ENCODE assay signal across 22 cellular contexts in the genomic region with DNA sequence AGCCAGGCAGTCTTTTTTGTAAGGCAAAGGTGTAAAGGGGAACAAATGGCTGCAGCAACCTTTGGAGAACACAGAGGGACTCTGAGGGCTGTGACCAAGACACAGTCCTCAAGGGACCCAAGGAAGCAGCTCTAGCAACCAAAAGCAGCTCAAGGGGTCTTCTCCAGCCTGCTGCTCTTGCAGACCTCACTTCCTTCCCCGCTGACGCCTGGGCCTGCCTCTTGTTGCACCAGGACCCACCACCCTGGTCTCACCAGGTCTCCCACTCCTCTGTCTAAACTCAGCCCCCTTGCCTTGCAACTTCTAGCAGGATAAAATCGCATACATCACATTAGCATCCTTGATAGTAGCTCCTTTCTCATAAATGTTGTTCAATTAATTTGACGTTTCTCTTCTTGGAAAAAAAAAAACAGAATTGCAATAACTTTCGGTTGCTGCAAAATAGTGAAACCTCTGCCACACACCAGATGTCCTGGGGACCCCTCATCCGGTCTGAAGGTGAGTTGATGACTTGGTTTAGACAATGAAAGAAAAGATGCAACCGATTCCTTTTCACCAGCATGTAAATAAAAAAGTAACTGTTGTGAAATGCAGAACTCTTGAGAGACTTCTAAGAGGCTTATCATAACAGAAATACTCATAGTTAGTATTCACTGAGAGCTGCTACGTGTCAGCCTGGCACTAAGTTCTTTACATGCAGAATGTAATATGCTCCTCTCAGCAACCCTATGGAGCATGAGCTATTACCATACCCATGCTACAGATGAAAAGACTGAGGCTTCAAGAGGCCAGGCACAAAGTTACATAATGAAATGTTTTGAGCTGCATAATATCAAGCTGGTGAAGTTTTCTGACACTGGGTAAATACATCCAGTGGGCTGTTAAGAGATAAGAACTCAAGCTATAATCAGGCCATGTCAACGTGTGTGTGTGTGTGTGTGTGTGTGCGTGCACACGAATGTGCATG. TPM values are rescaled to one million over a fixed set of nuclear protein-coding genes. Genes with fewer than 3 reads are reported as not detected.
"Had no signal": no experiment of that assay in that cellular context is flagged by ENCODE, and none has a peak within 500 bp of the region (broad histone marks: within the 10 kb centered on the region; RNA-seq: fewer than 3 reads in every experiment).

No MANE protein-coding gene starts in this region.

- H3K27me3 Mint-ChIP-seq: type B pancreatic cell had no signal

- H3K9me3 ChIP-seq: esophagus squamous epithelium, left lung, mucosa of descending colon, neutrophil had no signal

- H3K4me3 Mint-ChIP-seq: activated T-cell treated with anti-CD3 and anti-CD28 coated beads, Interleukin-2, amount 50 U/mL, for 24 hours; naive thymus-derived CD8-positive, alpha-beta T cell; T-helper 2 cell treated with Interferon-gamma antibody and Interleukin-4, amounts not matched to agents 5 μg/mL and 100 μg/mL, for 36 hours; type B pancreatic cell had no signal

- H3K36me3 Mint-ChIP-seq: activated naive CD4-positive, alpha-beta T cell treated with anti-CD3 and anti-CD28 coated beads, Interleukin-2, amount 50 U/mL, for 72 hours; naive thymus-derived CD8-positive, alpha-beta T cell; type B pancreatic cell had no signal

- H3K9me3 Mint-ChIP-seq: activated naive CD4-positive, alpha-beta T cell treated with anti-CD3 and anti-CD28 coated beads, Interleukin-2, amount 50 U/mL, for 72 hours; activated T-cell treated with anti-CD3 and anti-CD28 coated beads, Interleukin-2, amount 50 U/mL, for 24 hours; naive thymus-derived CD8-positive, alpha-beta T cell; T-helper 2 cell treated with Interferon-gamma antibody and Interleukin-4, amounts not matched to agents 5 μg/mL and 100 μg/mL, for 36 hours; type B pancreatic cell had no signal

- FAIRE-seq: endothelial cell of umbilical vein, keratinocyte had no signal

- H3K36me3 ChIP-seq: esophagus squamous epithelium, left lung, neutrophil had no signal

- H3K27ac ChIP-seq: esophagus squamous epithelium, left lung, neutrophil had no signal

- H3K27ac Mint-ChIP-seq: activated naive CD4-positive, alpha-beta T cell treated with anti-CD3 and anti-CD28 coated beads, Interleukin-2, amount 50 U/mL, for 72 hours; activated T-cell treated with anti-CD3 and anti-CD28 coated beads, Interleukin-2, amount 50 U/mL, for 24 hours; T-helper 2 cell treated with Interferon-gamma antibody and Interleukin-4, amounts not matched to agents 5 μg/mL and 100 μg/mL, for 36 hours; type B pancreatic cell had no signal

- H3K4me3 ChIP-seq: esophagus squamous epithelium, left lung, mucosa of descending colon had no signal

- DNase-seq: activated CD4-positive, alpha-beta T cell treated with anti-CD3 and anti-CD28 coated beads, Interleukin-2, amount 50 U/mL, for 1 hour; activated CD4-positive, CD25-positive, alpha-beta regulatory T cell; activated effector memory CD4-positive, alpha-beta T cell treated with Interleukin-2 at 50 U/mL for 16 hours; activated T-cell treated with anti-CD3 and anti-CD28 coated beads, Interleukin-2, amount 50 U/mL, for 24 hours; anterior cingulate cortex; effector CD8-positive, alpha-beta T cell; esophagus squamous epithelium; hippocampal formation; naive thymus-derived CD8-positive, alpha-beta T cell; stimulated activated CD4-positive, alpha-beta T cell treated with anti-CD3 and anti-CD28 coated beads, Interleukin-2, amount 100 ng/mL, for 48 hours; stimulated activated naive CD4-positive, alpha-beta T cell; SW 1271 had no signal

- ATAC-seq: left lung; mucosa of descending colon; naive thymus-derived CD8-positive, alpha-beta T cell had no signal

RNA-seq across cellular contexts. Expression of a gene that starts 58.5 kb away (rescaled TPM):
- total RNA-seq: endothelial cell of umbilical vein, esophagus squamous epithelium, fibroblast of villous mesenchyme, glomerular endothelial cell had no signal
- polyA plus RNA-seq: endothelial cell of umbilical vein had no signal
